ENCODE assay signal across 8 cellular contexts in the genomic region with DNA sequence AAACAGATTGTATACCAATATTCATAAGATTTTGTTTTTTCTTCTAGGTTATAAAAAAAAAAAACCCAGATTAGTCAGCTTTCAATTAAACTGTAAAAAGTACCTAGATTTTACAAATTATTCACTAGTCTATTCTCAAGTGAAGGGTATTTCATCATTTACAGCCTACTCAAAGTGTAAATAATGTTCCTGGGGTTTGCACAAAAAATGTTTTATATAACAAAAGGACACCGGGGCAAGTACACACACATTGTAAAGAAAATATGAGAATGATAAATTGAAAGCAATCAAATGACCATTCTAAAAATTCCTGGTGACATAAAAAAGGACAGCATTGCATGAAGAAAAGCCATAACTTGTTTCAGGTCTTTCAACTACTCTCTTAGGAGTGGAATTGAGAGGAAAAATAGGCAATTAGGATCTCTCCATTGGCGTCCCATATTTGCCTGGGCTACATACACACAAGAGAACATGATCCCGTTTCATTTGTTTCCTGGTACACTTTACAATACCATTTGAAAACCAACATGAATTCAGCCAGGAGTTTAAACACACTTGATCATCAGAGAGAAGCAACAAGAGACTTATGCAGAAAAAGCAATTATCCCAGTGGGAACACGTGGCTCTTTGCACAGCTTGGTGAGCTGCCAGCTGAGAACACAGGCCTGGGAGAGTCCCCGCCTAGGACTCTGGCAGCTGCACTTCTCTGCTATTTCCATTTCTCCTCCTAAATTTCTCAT.
A peak's percentile ranks its signal among the peaks of the same experiment; 100 is the strongest.
DNase-seq lines count a peak whose midpoint lies in the region; ATAC-seq and TF ChIP-seq lines count a peak whose summit lies in the region.

No MANE protein-coding gene starts in this region.

- H3K4me3 ChIP-seq in LNCaP clone FGC (ENCODE audit: low read depth, low read length), result no peak overlapping the region
- H3K4me3 ChIP-seq in subcutaneous abdominal adipose tissue (ENCODE audit: low read depth in 1 of 5, low read length in 5 of 5), result peak overlapping the region; percentile 14 to 46 (median 33)

- H3K27ac ChIP-seq in subcutaneous abdominal adipose tissue (ENCODE audit: low read depth, low read length), result peak overlapping the region; percentile 51

- H3K9me3 ChIP-seq in subcutaneous abdominal adipose tissue (ENCODE audit: control insufficient read depth in 5 of 5, low read length in 5 of 5), result no peaks in the 10 kb centered on the region

- no peaks in the 10 kb centered on the region for H3K36me3 ChIP-seq in subcutaneous abdominal adipose tissue (ENCODE audit: control insufficient read depth in 5 of 5, insufficient read depth in 5 of 5, low read length in 5 of 5)

- intact Hi-C loops in left ventricle myocardium superior (cut with micrococcal nuclease), result no loop called here

- no peak for TF ChIP-seq CTCF in LNCaP clone FGC (IDR thresholded peaks at IDR 0.05; ENCODE audit: control insufficient read depth, extremely low read depth, insufficient read depth)

- ATAC-seq in left ventricle myocardium superior, result peak; percentile 88
- no peak for ATAC-seq in HG02798 (IDR thresholded peaks at IDR 0.05; ENCODE audit: poor library complexity, unreplicated experiment)
- ATAC-seq in GM21723 (IDR thresholded peaks at IDR 0.05; ENCODE audit: unreplicated experiment), result no peak

- peaks cover 5 to 19% (median 12%) of the 10 kb centered on the region in 5 donors for H3K4me1 ChIP-seq in subcutaneous abdominal adipose tissue (ENCODE audit: control insufficient read depth in 5 of 5, insufficient read depth in 5 of 5, low read length in 5 of 5)

- DNase-seq in LNCaP clone FGC (ENCODE audit: low read depth) (peak; percentile 35), SK-MEL-5 (ENCODE audit: low read depth, low spot score) (peak; percentile 63), left ventricle myocardium superior (peak; percentile 75), HK-2 (ENCODE audit: unreplicated experiment) (no peak), UCSD-AML1 (lab: John Stamatoyannopoulos, UW; ENCODE audit: unreplicated experiment) (no peak)

- no peak overlapping the region for H3K9ac ChIP-seq in subcutaneous abdominal adipose tissue (ENCODE audit: low read length in 5 of 5)

- in situ Hi-C loops in SK-MEL-5 (cut with HindIII; ENCODE audit: low pct_unique_long_range_greater_than_20kb, low sequenced_read_pairs), result no loop called here

- H3K27me3 ChIP-seq in subcutaneous abdominal adipose tissue (ENCODE audit: control insufficient read depth in 5 of 5, insufficient read depth in 4 of 5, low read length in 5 of 5), result no peaks in the 10 kb centered on the region

Comparison
In these comparisons a context has a peak if more than half of its experiments do, and no peak if none do; other contexts are left out.
1. DNase-seq: peak in LNCaP clone FGC (single experiment), SK-MEL-5 (single experiment) and left ventricle myocardium superior (single experiment); none in HK-2 (single experiment) and UCSD-AML1 (single experiment).